In the genomic region with DNA sequence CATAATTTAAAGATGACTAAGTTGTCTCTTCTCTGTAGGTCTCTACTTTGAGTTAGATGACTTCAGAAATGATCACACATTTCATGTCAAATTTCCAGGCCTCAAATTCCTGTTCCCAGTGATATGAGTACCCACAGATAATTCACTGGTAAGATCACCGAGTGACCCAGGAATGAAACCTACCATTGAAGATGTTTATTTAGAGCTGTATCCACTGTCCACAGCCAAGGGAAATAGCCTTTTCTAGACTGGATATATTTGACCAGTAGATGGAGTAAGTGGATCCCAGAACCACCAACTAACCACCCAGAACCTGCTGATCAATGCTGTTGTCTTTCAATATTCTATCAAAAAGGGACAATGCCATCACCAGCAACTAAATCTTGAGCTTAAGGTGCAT, we compare ENCODE assay signal across 8 cellular contexts.
DNase-seq lines count a peak whose midpoint lies in the region; ATAC-seq and TF ChIP-seq lines count a peak whose summit lies in the region.
"Had no signal": no experiment of that assay in that cellular context is flagged by ENCODE, and none has a peak within 500 bp of the region (broad histone marks: within the 10 kb centered on the region; RNA-seq: fewer than 3 reads in every experiment).

No MANE protein-coding gene starts in this region.

- no peaks in the 10 kb centered on the region for H4K20me1 ChIP-seq in SK-N-SH (ENCODE audit: insufficient read depth)

- H3K9ac ChIP-seq in SK-N-SH: no peak overlapping the region

- TF ChIP-seq EP300 in SK-N-SH (IDR thresholded peaks at IDR 0.05; ENCODE audit: borderline replicate concordance in 1 of 2, low read depth in 1 of 2, low read length in 1 of 2) (no peak), transverse colon (IDR thresholded peaks at IDR 0.05; ENCODE audit: low read depth) (no peak)

- H3K27ac ChIP-seq in SK-N-SH (ENCODE audit: low read depth in 2 of 2, low read length in 1 of 2) (no peak overlapping the region), heart left ventricle (no peak overlapping the region), transverse colon (peak overlapping the region in 1 of 4 donors; percentile 23)

- intact Hi-C loops in heart left ventricle (cut with DNase I) (loop anchor here in 5 of 10 donors (10.0 kb wide), 1 partner anchor 342 kb away; no protein-coding TSS in a partner anchor), transverse colon (cut with DNase I; ENCODE audit: low total_unique reads) (no loop called here), head of caudate nucleus (cut with DNase I) (no loop called here)

- 46% methylated on average over 1 of the region's 1 CpG for WGBS in SK-N-SH (ENCODE audit: low lambda C conversion rate)
- 11 to 29% (median 19%) methylated on average over 1 of the region's 1 CpG for WGBS in heart left ventricle, 4 donors
- 64 to 67% methylated on average over 1 of the region's 1 CpG for WGBS in transverse colon (ENCODE audit: low coverage in 1 of 2), 2 donors

- H3K36me3 Mint-ChIP-seq in HFFc6 (ENCODE audit: low read depth): peaks cover 52% of the 10 kb centered on the region

- H3K27me3 ChIP-seq in SK-N-SH (ENCODE audit: insufficient read depth): no peaks in the 10 kb centered on the region
- H3K27me3 ChIP-seq in heart left ventricle: no peaks in the 10 kb centered on the region
- H3K27me3 ChIP-seq in transverse colon: no peaks in the 10 kb centered on the region

- no peak overlapping the region for H2AFZ ChIP-seq in SK-N-SH (ENCODE audit: low read depth)

- no peak overlapping the region for H3K4me3 ChIP-seq in SK-N-SH (ENCODE audit: low read depth in 2 of 2, low read length in 1 of 2)
- no peak overlapping the region for H3K4me3 ChIP-seq in heart left ventricle
- H3K4me3 ChIP-seq in transverse colon: no peak overlapping the region

- H3K36me3 ChIP-seq in SK-N-SH (replicated peaks in 1 of 2; ENCODE audit: control insufficient read depth in 1 of 2, insufficient read depth in 2 of 2, low read length in 1 of 2) (no peaks in the 10 kb centered on the region), heart left ventricle (no peaks in the 10 kb centered on the region), transverse colon (no peaks in the 10 kb centered on the region)

- no peaks in the 10 kb centered on the region; the same call in 1 of the 2 replicates for H3K27me3 Mint-ChIP-seq in HFFc6 (ENCODE audit: insufficient read depth)

- POLR2A ChIA-PET in SK-N-SH (lab: Yijun Ruan, JAX): no interaction called here

- peak; percentile 65 for TF ChIP-seq RAD21 in SK-N-SH (IDR thresholded peaks at IDR 0.05; ENCODE audit: low read length)

- peaks cover 14% of the 10 kb centered on the region for H3K9me3 Mint-ChIP-seq in HFFc6

- peak; percentile 82 for DNase-seq in HFFc6
- no peak for DNase-seq in SK-N-SH
- no peak for DNase-seq in heart left ventricle
- DNase-seq in transverse colon: no peak
- DNase-seq in head of caudate nucleus: no peak
- no peak for DNase-seq in cortex of kidney (lab: John Stamatoyannopoulos, UW)
- DNase-seq: activated CD4-positive, alpha-beta T cell treated with anti-CD3 and anti-CD28 coated beads, Interleukin-2, amount 50 U/mL, for 1 hour had no signal

- H3K4me1 ChIP-seq in SK-N-SH (ENCODE audit: control insufficient read depth in 1 of 2, insufficient read depth in 2 of 2, low read depth in 1 of 2, low read length in 1 of 2): no peaks in the 10 kb centered on the region; a peak in 1 of 4 replicates
- H3K4me1 ChIP-seq in heart left ventricle: peaks cover 0 to 27% (median 9%) of the 10 kb centered on the region in 12 donors
- H3K4me1 ChIP-seq in transverse colon: no peaks in the 10 kb centered on the region

- peak in 3 of 4 donors; percentile 54 to 68 (median 58) for ATAC-seq in heart left ventricle
- ATAC-seq in HG03108 (IDR thresholded peaks at IDR 0.05; ENCODE audit: unreplicated experiment): no peak

- H3K4me2 ChIP-seq in SK-N-SH: no peak overlapping the region

- no peak for TF ChIP-seq POLR2A in heart left ventricle (IDR thresholded peaks at IDR 0.05)
- no peak for TF ChIP-seq POLR2A in transverse colon (IDR thresholded peaks at IDR 0.05)

- no peaks in the 10 kb centered on the region for H3K79me2 ChIP-seq in SK-N-SH (ENCODE audit: insufficient read depth)

- no peaks in the 10 kb centered on the region for H3K9me2 ChIP-seq in SK-N-SH

- H3K4me3 Mint-ChIP-seq in HFFc6: no peak overlapping the region; the same call in 1 of the 2 replicates

- H3K4me1 Mint-ChIP-seq in HFFc6 (ENCODE audit: low read depth): peaks cover 70% of the 10 kb centered on the region

- H3K9me3 ChIP-seq in SK-N-SH (no peaks in the 10 kb centered on the region; the same call in 1 of the 2 replicates), heart left ventricle (peaks cover 0 to 10% (median 0%) of the 10 kb centered on the region in 12 donors), transverse colon (no peaks in the 10 kb centered on the region)

- TF ChIP-seq CTCF in HFFc6 (IDR thresholded peaks at IDR 0.05) (peak; percentile 79), SK-N-SH (IDR thresholded peaks at IDR 0.05) (peak; percentile 61), heart left ventricle (IDR thresholded peaks at IDR 0.05) (peak; percentile 12 to 61 (median 42)), transverse colon (IDR thresholded peaks at IDR 0.05) (peak in 4 of 5 experiments; percentile 10 to 28 (median 22))

- peak overlapping the region; percentile 66 for H3K27ac Mint-ChIP-seq in HFFc6

- no peaks in the 10 kb centered on the region for H3F3A ChIP-seq in SK-N-SH (replicated peaks; ENCODE audit: insufficient read depth)

- in situ Hi-C loops in transverse colon (cut with MboI; ENCODE audit: low pct_ligation_motif_present in 1 of 4, low pct_unique_long_range_greater_than_20kb in 1 of 4, low sequenced_read_pairs in 3 of 4): no loop called here

- CTCF ChIA-PET in SK-N-SH (lab: Yijun Ruan, JAX): interaction anchor here (0.9 to 3.6 kb wide), 7 partner anchors 9 to 1486 kb away, joined by 3 to 23 read pairs (median 4); no protein-coding TSS in a partner anchor

TF ChIP-seq in SK-N-SH, 30 proteins besides CTCF, POLR2A, EP300 and RAD21 (continues in another document):
- TF ChIP-seq RFX5 (IDR thresholded peaks at IDR 0.05; ENCODE audit: low read length) (no peak), SMC3 (IDR thresholded peaks at IDR 0.05; ENCODE audit: low read depth, low read length) (peak; percentile 52), TCF12 (IDR thresholded peaks at IDR 0.05) (no peak), USF1 (IDR thresholded peaks at IDR 0.05; ENCODE audit: borderline replicate concordance, low read depth) (no peak), GABPA (IDR thresholded peaks at IDR 0.05; ENCODE audit: low read depth) (no peak), TAF1 (IDR thresholded peaks at IDR 0.05; ENCODE audit: borderline replicate concordance, low read depth, low read length) (no peak), YY1 (IDR thresholded peaks at IDR 0.05; ENCODE audit: low read depth) (no peak), RXRA (IDR thresholded peaks at IDR 0.05; ENCODE audit: borderline replicate concordance, low read depth) (no peak), CHD2 (IDR thresholded peaks at IDR 0.05; ENCODE audit: low read length, partially characterized antibody) (no peak), NFIC (IDR thresholded peaks at IDR 0.05; ENCODE audit: borderline replicate concordance) (no peak), TEAD4 (IDR thresholded peaks at IDR 0.05; ENCODE audit: borderline replicate concordance, insufficient read depth) (no peak), PBX3 (IDR thresholded peaks at IDR 0.05) (peak; percentile 48; the same call in 1 of the 2 replicates)
- TF ChIP-seq, protein P1, sequence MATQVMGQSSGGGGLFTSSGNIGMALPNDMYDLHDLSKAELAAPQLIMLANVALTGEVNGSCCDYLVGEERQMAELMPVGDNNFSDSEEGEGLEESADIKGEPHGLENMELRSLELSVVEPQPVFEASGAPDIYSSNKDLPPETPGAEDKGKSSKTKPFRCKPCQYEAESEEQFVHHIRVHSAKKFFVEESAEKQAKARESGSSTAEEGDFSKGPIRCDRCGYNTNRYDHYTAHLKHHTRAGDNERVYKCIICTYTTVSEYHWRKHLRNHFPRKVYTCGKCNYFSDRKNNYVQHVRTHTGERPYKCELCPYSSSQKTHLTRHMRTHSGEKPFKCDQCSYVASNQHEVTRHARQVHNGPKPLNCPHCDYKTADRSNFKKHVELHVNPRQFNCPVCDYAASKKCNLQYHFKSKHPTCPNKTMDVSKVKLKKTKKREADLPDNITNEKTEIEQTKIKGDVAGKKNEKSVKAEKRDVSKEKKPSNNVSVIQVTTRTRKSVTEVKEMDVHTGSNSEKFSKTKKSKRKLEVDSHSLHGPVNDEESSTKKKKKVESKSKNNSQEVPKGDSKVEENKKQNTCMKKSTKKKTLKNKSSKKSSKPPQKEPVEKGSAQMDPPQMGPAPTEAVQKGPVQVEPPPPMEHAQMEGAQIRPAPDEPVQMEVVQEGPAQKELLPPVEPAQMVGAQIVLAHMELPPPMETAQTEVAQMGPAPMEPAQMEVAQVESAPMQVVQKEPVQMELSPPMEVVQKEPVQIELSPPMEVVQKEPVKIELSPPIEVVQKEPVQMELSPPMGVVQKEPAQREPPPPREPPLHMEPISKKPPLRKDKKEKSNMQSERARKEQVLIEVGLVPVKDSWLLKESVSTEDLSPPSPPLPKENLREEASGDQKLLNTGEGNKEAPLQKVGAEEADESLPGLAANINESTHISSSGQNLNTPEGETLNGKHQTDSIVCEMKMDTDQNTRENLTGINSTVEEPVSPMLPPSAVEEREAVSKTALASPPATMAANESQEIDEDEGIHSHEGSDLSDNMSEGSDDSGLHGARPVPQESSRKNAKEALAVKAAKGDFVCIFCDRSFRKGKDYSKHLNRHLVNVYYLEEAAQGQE (IDR thresholded peaks at IDR 0.05; ENCODE audit: low read depth, low read length): no peak
- TF ChIP-seq, protein P2, sequence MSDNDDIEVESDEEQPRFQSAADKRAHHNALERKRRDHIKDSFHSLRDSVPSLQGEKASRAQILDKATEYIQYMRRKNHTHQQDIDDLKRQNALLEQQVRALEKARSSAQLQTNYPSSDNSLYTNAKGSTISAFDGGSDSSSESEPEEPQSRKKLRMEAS (IDR thresholded peaks at IDR 0.05; ENCODE audit: low read depth): no peak

Comparison
In these comparisons a context has a peak if more than half of its experiments do, and no peak if none do; other contexts are left out.
1. CTCF ChIP-seq: peak in every context shown above with its lines; median percentile 79 in HFFc6; 61 in SK-N-SH; 42 in heart left ventricle; 22 in transverse colon.